Comparison of ENCODE assay signal across 27 cellular contexts in genomic region chr10:69635428-69636272, GRCh38.
"Had no signal": no experiment of that assay in that cellular context is flagged by ENCODE, and none has a peak within 500 bp of the region (broad histone marks: within the 10 kb centered on the region; RNA-seq: fewer than 3 reads in every experiment).

No MANE protein-coding gene starts in this region.

- H3K36me3 ChIP-seq: heart right ventricle, left lung, lower lobe of right lung, right lobe of liver had no signal

- H3K27me3 ChIP-seq: esophagus squamous epithelium, right lobe of liver, tibial artery had no signal

- DNase-seq: activated CD4-positive, alpha-beta memory T cell treated with anti-CD3 and anti-CD28 coated beads, Interleukin-2, amount 10 ng/mL, durations not matched to agents 7 days and 5 days; activated CD4-positive, alpha-beta T cell treated with anti-CD3 and anti-CD28 coated beads for 1 hour; activated CD4-positive, alpha-beta T cell treated with anti-CD3 and anti-CD28 coated beads, Interleukin-2, amount 10 ng/mL, durations not matched to agents 7 days and 5 days; activated effector memory CD4-positive, alpha-beta T cell treated with anti-CD3 and anti-CD28 coated beads, Interleukin-2, amount 50 U/mL, for 16 hours; activated naive CD4-positive, alpha-beta T cell treated with anti-CD3 and anti-CD28 coated beads for 36 hours; activated T-cell treated with anti-CD3 and anti-CD28 coated beads for 4 hours; amniotic stem cell; caudate nucleus; esophagus squamous epithelium; foreskin melanocyte; heart right ventricle; left lung; lower lobe of right lung; mesenchymal stem cell; occipital lobe; right lobe of liver; stimulated activated CD4-positive, alpha-beta T cell treated with anti-CD3 and anti-CD28 coated beads, Interleukin-4, amount 100 ng/mL, for 24 hours; stimulated activated naive CD8-positive, alpha-beta T cell treated with anti-CD3 and anti-CD28 coated beads, Interleukin-15, amount 100 ng/mL, for 72 hours; SW 1271; T-helper 9 cell; WERI-Rb-1 had no signal

- ATAC-seq: activated CD8-positive, alpha-beta memory T cell treated with anti-CD3 and anti-CD28 coated beads, Interleukin-2, amount 10 ng/mL, durations not matched to agents 7 days and 5 days; heart right ventricle; left lung; lower lobe of right lung; naive thymus-derived CD8-positive, alpha-beta T cell; right lobe of liver; stimulated activated memory B cell treated with anti-CD40 and anti-IgM and Interleukin-4, amounts not matched to agents 10 μg/mL and 1 μg/mL and 100 μg/mL, for 72 hours; stimulated activated naive CD8-positive, alpha-beta T cell treated with anti-CD3 and anti-CD28 coated beads, Interleukin-15, amount 100 ng/mL, for 72 hours had no signal

- H3K27ac ChIP-seq: epithelial cell of prostate, esophagus squamous epithelium, heart right ventricle, left lung, lower lobe of right lung, right lobe of liver, skin epidermis, tibial artery, WERI-Rb-1 had no signal

- H3K9me3 ChIP-seq: esophagus squamous epithelium, heart right ventricle, left lung, lower lobe of right lung, right lobe of liver, tibial artery had no signal

- H3K4me1 ChIP-seq: left lung, right lobe of liver had no signal

- H3K4me3 ChIP-seq: esophagus squamous epithelium, heart right ventricle, left lung, lower lobe of right lung, right lobe of liver, skin epidermis, tibial artery had no signal
